16 cellular contexts compared by ENCODE assay signal in genomic region chr15:20642054-20642767, GRCh38.
A peak's percentile ranks its signal among the peaks of the same experiment; 100 is the strongest.
DNase-seq lines count a peak whose midpoint lies in the region; ATAC-seq and TF ChIP-seq lines count a peak whose summit lies in the region.
"Had no signal": no experiment of that assay in that cellular context is flagged by ENCODE, and none has a peak within 500 bp of the region (broad histone marks: within the 10 kb centered on the region; RNA-seq: fewer than 3 reads in every experiment).

No MANE protein-coding gene starts in this region.

- H3K27ac ChIP-seq in GM23338 (ENCODE audit: low read depth) (no peak overlapping the region), esophagus muscularis mucosa (replicated peaks in 1 of 4) (no peak overlapping the region), neuronal stem cell (replicated peaks; ENCODE audit: low read length) (no peak overlapping the region), prostate gland (no peak overlapping the region), PC-3 (ENCODE audit: low read length) (no peak overlapping the region)
- H3K27ac ChIP-seq: BLaER1 treated with 17β-estradiol and CSF1 and Interleukin-3, amounts not matched to agents 10 nM and 100 nM had no signal

- no peaks in the 10 kb centered on the region for H3K27me3 ChIP-seq in GM23338 (ENCODE audit: insufficient read depth)
- H3K27me3 ChIP-seq in esophagus muscularis mucosa, result peaks cover 0 to 13% (median 0%) of the 10 kb centered on the region in 4 donors
- peaks cover 0 to 18% (median 0%) of the 10 kb centered on the region in 3 experiments for H3K27me3 ChIP-seq in neuronal stem cell (ENCODE audit: control insufficient read depth in 3 of 3, insufficient read depth in 3 of 3, low read depth in 1 of 3, low read length in 3 of 3)
- no peaks in the 10 kb centered on the region for H3K27me3 ChIP-seq in prostate gland (replicated peaks; ENCODE audit: insufficient read depth)
- H3K27me3 ChIP-seq in PC-3 (ENCODE audit: low read length), result peaks cover 4% of the 10 kb centered on the region; the same call in 1 of the 2 replicates
- H3K27me3 ChIP-seq: BLaER1 treated with 17β-estradiol and CSF1 and Interleukin-3, amounts not matched to agents 10 nM and 100 nM had no signal

- peak overlapping the region; percentile 5; the same call in 1 of the 2 replicates for H3K4me3 ChIP-seq in GM23338
- H3K4me3 ChIP-seq in esophagus muscularis mucosa, result no peak overlapping the region
- H3K4me3 ChIP-seq in neuronal stem cell (ENCODE audit: low read length in 2 of 2), result peak overlapping the region in 1 of 2 donors; percentile 64
- no peak overlapping the region for H3K4me3 ChIP-seq in prostate gland
- no peak overlapping the region for H3K4me3 ChIP-seq in PC-3 (ENCODE audit: low read length)
- H3K4me3 ChIP-seq: BLaER1 treated with 17β-estradiol and CSF1 and Interleukin-3, amounts not matched to agents 10 nM and 100 nM; HAP-1 had no signal

- H2AFZ ChIP-seq in GM23338 (no peak overlapping the region), neuronal stem cell (ENCODE audit: low read length) (no peak overlapping the region), PC-3 (ENCODE audit: low read length) (no peak overlapping the region)

- H2BK5ac ChIP-seq in neuronal stem cell (ENCODE audit: low read length), result no peak overlapping the region

- H3K23ac ChIP-seq in neuronal stem cell (ENCODE audit: low read depth, low read length, poor library complexity), result no peak overlapping the region

- no peak overlapping the region for H3K27ac Mint-ChIP-seq in GM23338
- H3K27ac Mint-ChIP-seq: B cell; CD4-positive, CD25-positive, alpha-beta regulatory T cell; CD8-positive, alpha-beta memory T cell had no signal

- H3K18ac ChIP-seq in neuronal stem cell (ENCODE audit: low read length), result no peak overlapping the region

- no peaks in the 10 kb centered on the region for H3F3A ChIP-seq in GM23338 (replicated peaks; ENCODE audit: low read depth)
- no peaks in the 10 kb centered on the region for H3F3A ChIP-seq in PC-3 (ENCODE audit: low read length, unreplicated experiment)

- no peaks in the 10 kb centered on the region for H3K79me2 ChIP-seq in GM23338 (replicated peaks; ENCODE audit: insufficient read depth)
- H3K79me2 ChIP-seq in PC-3 (ENCODE audit: low read length), result no peaks in the 10 kb centered on the region

- H3K27me3 Mint-ChIP-seq in GM23338 (ENCODE audit: insufficient read depth, low read depth, poor library complexity), result peaks cover 2% of the 10 kb centered on the region

- no peak overlapping the region for H2AK5ac ChIP-seq in neuronal stem cell (ENCODE audit: low read depth, low read length)

- H4K8ac ChIP-seq in neuronal stem cell (ENCODE audit: low read depth, low read length), result no peak overlapping the region

- no peak for DNase-seq in GM23338 (ENCODE audit: low spot score)
- peak; percentile 15 for DNase-seq in RPMI8226
- DNase-seq in esophagus muscularis mucosa (ENCODE audit: extremely low spot score), result peak; percentile 90
- no peak for DNase-seq in neuronal stem cell (ENCODE audit: low spot score)
- no peak for DNase-seq in prostate gland (ENCODE audit: low spot score)
- DNase-seq in PC-3, result no peak
- DNase-seq: CD4-positive, CD25-positive, alpha-beta regulatory T cell; CD8-positive, alpha-beta memory T cell; COR-L47; DMS 273 treated with DMSO at 0.1 percent for 48 hours; DMS53; GDM1 had no signal

- H3K9me2 ChIP-seq in GM23338 (ENCODE audit: insufficient read depth), result no peaks in the 10 kb centered on the region
- no peaks in the 10 kb centered on the region for H3K9me2 ChIP-seq in PC-3 (replicated peaks; ENCODE audit: low read length)

- WGBS in esophagus muscularis mucosa, result 58% methylated on average over 6 of the region's 6 CpGs
- no CpG with 5 or more reads among the region's 6 CpGs for WGBS in neuronal stem cell (ENCODE audit: extremely low coverage in 2 of 2, insufficient read length in 2 of 2, insufficient replicate concordance in 1 of 2), 2 donors
- 66% methylated on average over 6 of the region's 6 CpGs for WGBS in prostate gland

- H2BK120ac ChIP-seq in neuronal stem cell (ENCODE audit: low read depth, low read length), result no peak overlapping the region

- H2BK12ac ChIP-seq in neuronal stem cell (ENCODE audit: low read length), result no peak overlapping the region

- H3K4me2 ChIP-seq in GM23338, result no peak overlapping the region
- H3K4me2 ChIP-seq in neuronal stem cell (ENCODE audit: insufficient read depth, low read length, poor library complexity, severe bottlenecking), result no peak overlapping the region
- H3K4me2 ChIP-seq in PC-3 (ENCODE audit: low read length), result no peak overlapping the region
- H3K4me2 ChIP-seq: BLaER1 treated with 17β-estradiol and CSF1 and Interleukin-3, amounts not matched to agents 10 nM and 100 nM had no signal

- no peak overlapping the region for H4K91ac ChIP-seq in neuronal stem cell (ENCODE audit: low read depth, low read length, poor library complexity)

- peaks cover 3% of the 10 kb centered on the region for H3K9me3 Mint-ChIP-seq in GM23338
- H3K9me3 Mint-ChIP-seq: CD4-positive, CD25-positive, alpha-beta regulatory T cell; CD8-positive, alpha-beta memory T cell had no signal

- no peak for ATAC-seq in GM23338
- ATAC-seq in PC-3, result no peak
- ATAC-seq in GM21528 (IDR thresholded peaks at IDR 0.05; ENCODE audit: low FRiP score, unreplicated experiment), result no peak

- no TSS peak for BruUV-seq in PC-3 (replicated peaks; lab: Mats Ljungman, UMichigan)

- no peak for TF ChIP-seq EP300 in esophagus muscularis mucosa (IDR thresholded peaks at IDR 0.05)

- POLR2A ChIA-PET in PC-3 (lab: Charles Lee; ENCODE audit: unreplicated experiment), result no interaction called here

- no peak overlapping the region for H3K4me3 Mint-ChIP-seq in GM23338
- H3K4me3 Mint-ChIP-seq: B cell; CD4-positive, CD25-positive, alpha-beta regulatory T cell; CD8-positive, alpha-beta memory T cell had no signal

- no peak overlapping the region for H2BK15ac ChIP-seq in neuronal stem cell (ENCODE audit: low read length)

- H4K20me1 ChIP-seq in GM23338 (replicated peaks; ENCODE audit: insufficient read depth) (no peaks in the 10 kb centered on the region), PC-3 (ENCODE audit: low read length) (no peaks in the 10 kb centered on the region)
- H4K20me1 ChIP-seq: BLaER1 treated with 17β-estradiol and CSF1 and Interleukin-3, amounts not matched to agents 10 nM and 100 nM had no signal

- H3K9ac ChIP-seq in neuronal stem cell (ENCODE audit: low read depth, low read length, poor library complexity), result no peak overlapping the region
- no peak overlapping the region for H3K9ac ChIP-seq in PC-3 (ENCODE audit: low read length)
- H3K9ac ChIP-seq: BLaER1 treated with 17β-estradiol and CSF1 and Interleukin-3, amounts not matched to agents 10 nM and 100 nM had no signal

- H3K4ac ChIP-seq in neuronal stem cell (ENCODE audit: low read length), result no peak overlapping the region

- H3K9me3 ChIP-seq in esophagus muscularis mucosa (no peaks in the 10 kb centered on the region), neuronal stem cell (replicated peaks in 1 of 2; ENCODE audit: control insufficient read depth in 2 of 2, insufficient read depth in 1 of 2, low read depth in 1 of 2, low read length in 2 of 2) (no peaks in the 10 kb centered on the region), prostate gland (no peaks in the 10 kb centered on the region), PC-3 (ENCODE audit: low read length) (0 out of 2 replicates have a peak, but pooled peaks cover 5% of the 10 kb centered on the region)
- H3K9me3 ChIP-seq: BLaER1 treated with 17β-estradiol and CSF1 and Interleukin-3, amounts not matched to agents 10 nM and 100 nM had no signal

- H3K4me1 ChIP-seq in GM23338 (ENCODE audit: insufficient read depth) (no peaks in the 10 kb centered on the region), esophagus muscularis mucosa (no peaks in the 10 kb centered on the region), neuronal stem cell (ENCODE audit: control insufficient read depth in 2 of 2, insufficient read depth in 1 of 2, low read depth in 1 of 2, low read length in 2 of 2) (peaks cover 0 to 1% of the 10 kb centered on the region in 2 donors), prostate gland (replicated peaks) (no peaks in the 10 kb centered on the region), PC-3 (ENCODE audit: insufficient read depth, low read length) (no peaks in the 10 kb centered on the region)
- H3K4me1 ChIP-seq: HAP-1 had no signal

- peak overlapping the region; percentile 84 for H3K14ac ChIP-seq in neuronal stem cell (ENCODE audit: low read length)

- peaks cover 20% of the 10 kb centered on the region for H3K36me3 ChIP-seq in GM23338 (ENCODE audit: insufficient read depth)
- no peaks in the 10 kb centered on the region for H3K36me3 ChIP-seq in esophagus muscularis mucosa
- H3K36me3 ChIP-seq in neuronal stem cell (replicated peaks in 1 of 2; ENCODE audit: control insufficient read depth in 2 of 2, insufficient read depth in 2 of 2, low read length in 2 of 2), result no peaks in the 10 kb centered on the region
- no peaks in the 10 kb centered on the region for H3K36me3 ChIP-seq in prostate gland
- H3K36me3 ChIP-seq in PC-3 (ENCODE audit: low read depth, low read length), result no peaks in the 10 kb centered on the region
- H3K36me3 ChIP-seq: BLaER1 treated with 17β-estradiol and CSF1 and Interleukin-3, amounts not matched to agents 10 nM and 100 nM; HAP-1 had no signal

- intact Hi-C loops in esophagus muscularis mucosa (cut with DNase I) (no loop called here), prostate gland (cut with DNase I) (no loop called here), PC-3 (cut with micrococcal nuclease) (no loop called here)

- no peak for TF ChIP-seq POLR2A in esophagus muscularis mucosa (IDR thresholded peaks at IDR 0.05; ENCODE audit: low read depth)
- TF ChIP-seq POLR2A in prostate gland (IDR thresholded peaks at IDR 0.05), result no peak

- H3K79me1 ChIP-seq in neuronal stem cell (ENCODE audit: low read depth, low read length), result no peaks in the 10 kb centered on the region

- CTCF ChIA-PET in PC-3 (lab: Charles Lee), result no interaction called here

- H3K36me3 Mint-ChIP-seq in GM23338 (ENCODE audit: low read depth), result peaks cover 25% of the 10 kb centered on the region
- H3K36me3 Mint-ChIP-seq: CD4-positive, CD25-positive, alpha-beta regulatory T cell; CD8-positive, alpha-beta memory T cell had no signal

- no peak for TF ChIP-seq CTCF in GM23338 (conservative IDR thresholded peaks at IDR 0.05; ENCODE audit: low read depth in 2 of 2)
- TF ChIP-seq CTCF in esophagus muscularis mucosa (IDR thresholded peaks at IDR 0.05), result no peak
- no peak for TF ChIP-seq CTCF in prostate gland (IDR thresholded peaks at IDR 0.05)
- no peak for TF ChIP-seq CTCF in PC-3 (conservative IDR thresholded peaks at IDR 0.05; ENCODE audit: low read depth, low read length)

- no peaks in the 10 kb centered on the region for H3K4me1 Mint-ChIP-seq in GM23338
- H3K4me1 Mint-ChIP-seq: B cell; CD4-positive, CD25-positive, alpha-beta regulatory T cell; CD8-positive, alpha-beta memory T cell had no signal

Comparison
In these comparisons a context has a peak if more than half of its experiments do, and no peak if none do; other contexts are left out.
1. DNase-seq: peak in RPMI8226 (single experiment) and esophagus muscularis mucosa (single experiment); none in GM23338 (single experiment), neuronal stem cell (single experiment), prostate gland (single experiment) and PC-3 (single experiment).